22 cellular contexts compared by ENCODE assay signal in the genomic region with DNA sequence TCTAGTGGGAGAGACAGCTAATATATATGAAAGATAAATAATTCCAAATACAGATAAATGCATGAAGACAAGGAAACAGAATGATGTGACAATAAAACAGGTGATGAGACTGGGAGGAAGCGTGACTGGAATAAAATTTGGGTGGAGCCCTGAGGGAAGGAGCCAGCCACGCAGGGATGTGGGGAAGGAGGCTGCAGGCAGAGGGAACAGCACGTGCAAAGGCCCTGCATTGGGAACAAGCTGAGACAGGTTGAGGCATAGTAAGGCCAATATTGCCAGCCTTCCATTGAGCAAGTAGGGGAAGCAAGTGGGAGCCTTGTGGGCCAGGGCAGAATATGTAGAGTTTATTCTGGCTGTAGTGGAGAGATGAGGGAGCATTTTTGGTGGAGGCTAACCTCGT.
DNase-seq lines count a peak whose midpoint lies in the region; ATAC-seq and TF ChIP-seq lines count a peak whose summit lies in the region.
"Had no signal": no experiment of that assay in that cellular context is flagged by ENCODE, and none has a peak within 500 bp of the region (broad histone marks: within the 10 kb centered on the region; RNA-seq: fewer than 3 reads in every experiment).

No MANE protein-coding gene starts in this region.

- TF ChIP-seq EP300 in neural cell (conservative IDR thresholded peaks at IDR 0.05; ENCODE audit: poor library complexity, severe bottlenecking) = no peak

- no peaks in the 10 kb centered on the region for H3K4me1 ChIP-seq in body of pancreas
- H3K4me1 ChIP-seq: HAP-1, SJSA1 had no signal

- H3K9me3 ChIP-seq in neural cell (ENCODE audit: low read length) (no peaks in the 10 kb centered on the region), body of pancreas (no peaks in the 10 kb centered on the region)
- H3K9me3 ChIP-seq: HAP-1, SJSA1 had no signal

- H3K9me2 ChIP-seq in neural cell (ENCODE audit: insufficient read depth, low read length) = no peaks in the 10 kb centered on the region

- H3K36me3 Mint-ChIP-seq in activated naive CD4-positive, alpha-beta T cell treated with anti-CD3 and anti-CD28 coated beads, Interleukin-2, amount 50 U/mL, for 72 hours = peaks cover 0 to 5% of the 10 kb centered on the region in 2 donors
- no peaks in the 10 kb centered on the region for H3K36me3 Mint-ChIP-seq in activated naive CD4-positive, alpha-beta T cell treated with anti-CD3 and anti-CD28 coated beads, Interleukin-2, amount 10 ng/mL, durations not matched to agents 7 days and 5 days
- no peaks in the 10 kb centered on the region for H3K36me3 Mint-ChIP-seq in brain
- H3K36me3 Mint-ChIP-seq in T-cell = no peaks in the 10 kb centered on the region

- H3K79me2 ChIP-seq in neural cell (replicated peaks; ENCODE audit: insufficient read depth, low read length) = no peaks in the 10 kb centered on the region

- POLR2A ChIA-PET in RWPE1 (lab: Yijun Ruan, JAX; ENCODE audit: low non-redundant PET) = no interaction called here
- POLR2A ChIA-PET in T-cell (lab: Charles Lee) = no interaction called here

- no peak for TF ChIP-seq RAD21 in neural cell (conservative IDR thresholded peaks at IDR 0.05)

- H3K9me3 Mint-ChIP-seq in activated naive CD4-positive, alpha-beta T cell treated with anti-CD3 and anti-CD28 coated beads, Interleukin-2, amount 50 U/mL, for 72 hours = no peaks in the 10 kb centered on the region
- H3K9me3 Mint-ChIP-seq in activated naive CD4-positive, alpha-beta T cell treated with anti-CD3 and anti-CD28 coated beads, Interleukin-2, amount 10 ng/mL, durations not matched to agents 7 days and 5 days = no peaks in the 10 kb centered on the region
- H3K9me3 Mint-ChIP-seq in brain = no peaks in the 10 kb centered on the region
- H3K9me3 Mint-ChIP-seq in T-cell = no peaks in the 10 kb centered on the region

- no peak for TF ChIP-seq POLR2A in body of pancreas (IDR thresholded peaks at IDR 0.05)

- peaks cover 7% of the 10 kb centered on the region for H3K4me1 Mint-ChIP-seq in activated naive CD4-positive, alpha-beta T cell treated with anti-CD3 and anti-CD28 coated beads, Interleukin-2, amount 10 ng/mL, durations not matched to agents 7 days and 5 days
- H3K4me1 Mint-ChIP-seq in brain (peaks cover 70% of the 10 kb centered on the region), T-cell (peaks cover 6 to 15% (median 9%) of the 10 kb centered on the region in 3 donors)

- no peaks in the 10 kb centered on the region for H3K27me3 Mint-ChIP-seq in activated naive CD4-positive, alpha-beta T cell treated with anti-CD3 and anti-CD28 coated beads, Interleukin-2, amount 10 ng/mL, durations not matched to agents 7 days and 5 days
- peaks cover 7% of the 10 kb centered on the region for H3K27me3 Mint-ChIP-seq in brain
- H3K27me3 Mint-ChIP-seq in T-cell = no peaks in the 10 kb centered on the region

- no peak for DNase-seq in activated naive CD4-positive, alpha-beta T cell treated with anti-CD3 and anti-CD28 coated beads, Interleukin-2, amount 50 U/mL, for 72 hours (ENCODE audit: low spot score in 2 of 2)
- DNase-seq in activated naive CD4-positive, alpha-beta T cell treated with anti-CD3 and anti-CD28 coated beads, Interleukin-2, amount 10 ng/mL, durations not matched to agents 7 days and 5 days = no peak
- DNase-seq in RWPE1 (ENCODE audit: low spot score) = no peak
- no peak for DNase-seq in body of pancreas
- no peak for DNase-seq in G401 (ENCODE audit: low spot score)
- DNase-seq in T-cell = no peak
- DNase-seq: 8988T, EL, GF-D8, GOT3, KBM-7, MV-4-11, NCI-H1105, NCI-H2029, NCI-H446, NCI-H524 treated with DMSO at 0.1 percent for 48 hours, NCI-H774, Right ventricle myocardium superior had no signal

- no peaks in the 10 kb centered on the region for H4K20me1 ChIP-seq in neural cell (ENCODE audit: insufficient read depth)

- intact Hi-C loops in body of pancreas (cut with DNase I) = no loop called here

- H3K4me3 ChIP-seq in neural cell (ENCODE audit: low read length) (peak overlapping the region; percentile 39), body of pancreas (no peak overlapping the region)
- H3K4me3 ChIP-seq: HAP-1, SJSA1 had no signal

- CTCF ChIA-PET in activated naive CD4-positive, alpha-beta T cell treated with anti-CD3 and anti-CD28 coated beads, Interleukin-2, amount 10 ng/mL, durations not matched to agents 7 days and 5 days (lab: Charles Lee) = no interaction called here
- CTCF ChIA-PET in RWPE1 (lab: Yijun Ruan, JAX) = no interaction called here
- CTCF ChIA-PET in T-cell (lab: Charles Lee) = no interaction called here

- in situ Hi-C loops in G401 (cut with HindIII; ENCODE audit: low sequenced_read_pairs) = no loop called here

- no peak overlapping the region for H3K4me2 ChIP-seq in neural cell (ENCODE audit: low read length)

- H3K36me3 ChIP-seq in neural cell (ENCODE audit: insufficient read depth, low read length) (no peaks in the 10 kb centered on the region), body of pancreas (replicated peaks in 1 of 2; ENCODE audit: insufficient read depth in 1 of 2, low read depth in 2 of 2) (no peaks in the 10 kb centered on the region)
- H3K36me3 ChIP-seq: HAP-1, SJSA1 had no signal

- H3F3A ChIP-seq in neural cell (ENCODE audit: insufficient read depth, low read length, poor library complexity, severe bottlenecking) = no peaks in the 10 kb centered on the region

- no peak overlapping the region for H3K4me3 Mint-ChIP-seq in activated naive CD4-positive, alpha-beta T cell treated with anti-CD3 and anti-CD28 coated beads, Interleukin-2, amount 10 ng/mL, durations not matched to agents 7 days and 5 days
- H3K4me3 Mint-ChIP-seq in brain (no peak overlapping the region), T-cell (no peak overlapping the region)

- H3K27ac ChIP-seq in RWPE1 = peak overlapping the region; percentile 42
- peak overlapping the region; percentile 67 for H3K27ac ChIP-seq in neural cell (ENCODE audit: low read length)
- no peak overlapping the region for H3K27ac ChIP-seq in body of pancreas
- H3K27ac ChIP-seq: SJSA1 had no signal

- H2AFZ ChIP-seq in neural cell (ENCODE audit: low read depth, low read length) = no peak overlapping the region

- H3K9ac ChIP-seq in neural cell (ENCODE audit: low read length) = peak overlapping the region; percentile 27

- no peak for ATAC-seq in activated naive CD4-positive, alpha-beta T cell treated with anti-CD3 and anti-CD28 coated beads, Interleukin-2, amount 50 U/mL, for 72 hours
- ATAC-seq in body of pancreas (no peak), T-cell (replicated peaks in 1 of 4) (no peak)

- H3K27ac Mint-ChIP-seq in activated naive CD4-positive, alpha-beta T cell treated with anti-CD3 and anti-CD28 coated beads, Interleukin-2, amount 50 U/mL, for 72 hours = peak overlapping the region; percentile 51 to 56
- H3K27ac Mint-ChIP-seq in activated naive CD4-positive, alpha-beta T cell treated with anti-CD3 and anti-CD28 coated beads, Interleukin-2, amount 10 ng/mL, durations not matched to agents 7 days and 5 days = no peak overlapping the region
- H3K27ac Mint-ChIP-seq in brain (peak overlapping the region; percentile 5 to 95 (median 59)), T-cell (no peak overlapping the region)

- H3K27me3 ChIP-seq in neural cell (ENCODE audit: insufficient read depth, low read depth, low read length) = no peaks in the 10 kb centered on the region
- no peaks in the 10 kb centered on the region for H3K27me3 ChIP-seq in body of pancreas
- H3K27me3 ChIP-seq: SJSA1 had no signal

- no peak for TF ChIP-seq CTCF in RWPE1 (conservative IDR thresholded peaks at IDR 0.05; ENCODE audit: low read depth)
- no peak for TF ChIP-seq CTCF in brain (conservative IDR thresholded peaks at IDR 0.05)
- no peak for TF ChIP-seq CTCF in neural cell (IDR thresholded peaks at IDR 0.05; ENCODE audit: poor library complexity, severe bottlenecking)
- TF ChIP-seq CTCF in body of pancreas (IDR thresholded peaks at IDR 0.05) = no peak

- WGBS in body of pancreas, 2 donors = 86 to 89% methylated on average over 4 of the region's 4 CpGs

TF ChIP-seq in neural cell, 6 proteins besides CTCF, POLR2A, EP300 and RAD21:
- TF ChIP-seq TAF1 (IDR thresholded peaks at IDR 0.05; ENCODE audit: low read depth) (no peak), EZH2 (IDR thresholded peaks at IDR 0.05; ENCODE audit: borderline replicate concordance, insufficient read depth, low read length, poor library complexity, severe bottlenecking) (no peak), SMC3 (conservative IDR thresholded peaks at IDR 0.05; ENCODE audit: poor library complexity) (no peak), POLR2AphosphoS5 (IDR thresholded peaks at IDR 0.05) (no peak), REST (IDR thresholded peaks at IDR 0.05; ENCODE audit: borderline replicate concordance) (no peak), MXI1 (conservative IDR thresholded peaks at IDR 0.05; ENCODE audit: poor library complexity, severe bottlenecking) (no peak)
TF ChIP-seq in neural cell: peak in this region for 0.

Comparison
In these comparisons a context has a peak if more than half of its experiments do, and no peak if none do; other contexts are left out.
1. H3K27ac Mint-ChIP-seq: peak in activated naive CD4-positive, alpha-beta T cell treated with anti-CD3 and anti-CD28 coated beads, Interleukin-2, amount 50 U/mL, for 72 hours (2 of 2) and brain (5 of 5); none in activated naive CD4-positive, alpha-beta T cell treated with anti-CD3 and anti-CD28 coated beads, Interleukin-2, amount 10 ng/mL, durations not matched to agents 7 days and 5 days (single experiment) and T-cell (0 of 2).
2. H3K27ac ChIP-seq: peak in RWPE1 (single experiment) and neural cell (single experiment); none in body of pancreas (0 of 4).